ENCODE assay signal across 8 cellular contexts in genomic region chr16:64307431-64307830, GRCh38.
"Had no signal": no experiment of that assay in that cellular context is flagged by ENCODE, and none has a peak within 500 bp of the region (broad histone marks: within the 10 kb centered on the region; RNA-seq: fewer than 3 reads in every experiment).

No MANE protein-coding gene starts in this region.

- H3K4me3 ChIP-seq: HAP-1, K562 had no signal

- H3K9me3 ChIP-seq: HAP-1 had no signal

- H3K4me1 ChIP-seq: HAP-1 had no signal

- H3K36me3 ChIP-seq: HAP-1 had no signal

- ATAC-seq: HCT116, K562 had no signal

- H3K27ac ChIP-seq: HL-60 had no signal

- DNase-seq: GOT3, H7, IMR-90, KG1 had no signal
